16 cellular contexts compared by ENCODE assay signal in the genomic region with DNA sequence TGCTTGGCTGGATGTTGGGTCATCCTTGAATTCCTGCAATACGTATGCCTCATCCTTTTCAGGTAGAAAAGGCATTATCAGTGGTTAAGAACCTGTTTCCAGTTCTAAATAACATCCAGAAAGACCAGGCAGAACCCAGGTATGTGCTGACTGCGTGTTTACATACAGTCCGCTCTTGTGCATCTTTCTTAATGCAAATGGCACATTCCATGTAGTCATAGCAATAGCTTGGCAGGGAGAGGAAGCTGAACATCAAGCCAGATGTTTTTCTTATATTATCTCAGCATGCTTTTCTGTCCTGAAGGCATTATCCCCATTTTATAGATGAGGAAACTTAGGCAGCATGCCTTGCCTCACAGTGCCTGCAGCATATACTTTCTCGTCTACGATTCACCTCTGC. TPM values are rescaled to one million over a fixed set of nuclear protein-coding genes. Genes with fewer than 3 reads are reported as not detected.
DNase-seq lines count a peak whose midpoint lies in the region; ATAC-seq and TF ChIP-seq lines count a peak whose summit lies in the region.
"Had no signal": no experiment of that assay in that cellular context is flagged by ENCODE, and none has a peak within 500 bp of the region (broad histone marks: within the 10 kb centered on the region; RNA-seq: fewer than 3 reads in every experiment).

No MANE protein-coding gene starts in this region.

- no peak for ATAC-seq in activated T-cell treated with anti-CD3 and anti-CD28 coated beads, Interleukin-2, amount 50 U/mL, for 72 hours (replicated peaks in 1 of 2)
- no peak for ATAC-seq in GM19328 (IDR thresholded peaks at IDR 0.05; ENCODE audit: unreplicated experiment)
- ATAC-seq: stimulated activated effector memory CD8-positive, alpha-beta T cell treated with anti-CD3 and anti-CD28 coated beads, Interleukin-12 subunit alpha, Interleukin-12 subunit beta, amount 100 ng/mL, for 72 hours had no signal

- H3K27me3 Mint-ChIP-seq in HFFc6 (ENCODE audit: insufficient read depth) (no peaks in the 10 kb centered on the region), neural crest cell (ENCODE audit: low read depth) (no peaks in the 10 kb centered on the region)
- peaks cover 61% of the 10 kb centered on the region for H3K27me3 Mint-ChIP-seq in activated T-cell treated with anti-CD3 and anti-CD28 coated beads, Interleukin-2, amount 50 U/mL, for 72 hours (ENCODE audit: low read depth)

- H3K27ac ChIP-seq in coronary artery = no peak overlapping the region
- H3K27ac ChIP-seq: epithelial cell of prostate had no signal

- DNase-seq in AG10803 (ENCODE audit: low read depth) (peak; percentile 36), HFFc6 (no peak), coronary artery (ENCODE audit: low spot score) (no peak), neural crest cell (ENCODE audit: low read depth, low spot score) (no peak)
- DNase-seq in stimulated activated CD4-positive, alpha-beta T cell treated with anti-CD3 and anti-CD28 coated beads, Interleukin-4, amount 100 ng/mL, for 1 hour = no peak
- no peak for DNase-seq in activated T-cell treated with anti-CD3 and anti-CD28 coated beads, Interleukin-2, amount 50 U/mL, for 72 hours
- DNase-seq in activated CD4-positive, alpha-beta T cell treated with anti-CD3 and anti-CD28 coated beads, Interleukin-2, amount 50 U/mL, for 1 hour = no peak
- DNase-seq: activated naive CD4-positive, alpha-beta T cell treated with anti-CD3 and anti-CD28 coated beads, Interleukin-2, amount 50 U/mL, for 16 hours; NCI-H1092; NCI-H510A; SHP77; stimulated activated CD4-positive, alpha-beta T cell treated with anti-CD3 and anti-CD28 coated beads, Interleukin-2, amount 100 ng/mL, for 48 hours had no signal

- H3K9me3 Mint-ChIP-seq in HFFc6 (peaks cover 16% of the 10 kb centered on the region), neural crest cell (peaks cover 5% of the 10 kb centered on the region)
- no peaks in the 10 kb centered on the region for H3K9me3 Mint-ChIP-seq in activated T-cell treated with anti-CD3 and anti-CD28 coated beads, Interleukin-2, amount 50 U/mL, for 72 hours
- H3K9me3 Mint-ChIP-seq: central memory CD8-positive, alpha-beta T cell; stimulated activated effector memory CD8-positive, alpha-beta T cell treated with anti-CD3 and anti-CD28 coated beads, Interleukin-12 subunit alpha, Interleukin-12 subunit beta, amount 100 ng/mL, for 72 hours had no signal

- TF ChIP-seq CTCF in AG10803 (conservative IDR thresholded peaks at IDR 0.05; ENCODE audit: low read length) (no peak), HFFc6 (IDR thresholded peaks at IDR 0.05) (no peak), coronary artery (IDR thresholded peaks at IDR 0.05) (no peak), neural crest cell (conservative IDR thresholded peaks at IDR 0.05) (no peak)

- H3K36me3 Mint-ChIP-seq in HFFc6 (ENCODE audit: low read depth) (peaks cover 60% of the 10 kb centered on the region), neural crest cell (ENCODE audit: low read depth) (peaks cover 18% of the 10 kb centered on the region)
- H3K36me3 Mint-ChIP-seq in activated T-cell treated with anti-CD3 and anti-CD28 coated beads, Interleukin-2, amount 50 U/mL, for 72 hours (ENCODE audit: insufficient read depth in 2 of 2) = no peaks in the 10 kb centered on the region
- H3K36me3 Mint-ChIP-seq: stimulated activated effector memory CD8-positive, alpha-beta T cell treated with anti-CD3 and anti-CD28 coated beads, Interleukin-12 subunit alpha, Interleukin-12 subunit beta, amount 100 ng/mL, for 72 hours had no signal

- 0 out of 2 replicates have a peak overlapping the region, but pooled peaks have one; percentile 4 for H3K27ac Mint-ChIP-seq in HFFc6
- H3K27ac Mint-ChIP-seq in neural crest cell (ENCODE audit: unreplicated experiment) = no peak overlapping the region
- H3K27ac Mint-ChIP-seq in activated T-cell treated with anti-CD3 and anti-CD28 coated beads, Interleukin-2, amount 50 U/mL, for 72 hours = no peak overlapping the region
- H3K27ac Mint-ChIP-seq: stimulated activated effector memory CD8-positive, alpha-beta T cell treated with anti-CD3 and anti-CD28 coated beads, Interleukin-12 subunit alpha, Interleukin-12 subunit beta, amount 100 ng/mL, for 72 hours had no signal

- peaks cover 61% of the 10 kb centered on the region for H3K4me1 Mint-ChIP-seq in HFFc6 (ENCODE audit: low read depth)
- H3K4me1 Mint-ChIP-seq in neural crest cell = peaks cover 34% of the 10 kb centered on the region
- peaks cover 9% of the 10 kb centered on the region for H3K4me1 Mint-ChIP-seq in activated T-cell treated with anti-CD3 and anti-CD28 coated beads, Interleukin-2, amount 50 U/mL, for 72 hours (ENCODE audit: low read depth)
- H3K4me1 Mint-ChIP-seq: central memory CD8-positive, alpha-beta T cell; stimulated activated effector memory CD8-positive, alpha-beta T cell treated with anti-CD3 and anti-CD28 coated beads, Interleukin-12 subunit alpha, Interleukin-12 subunit beta, amount 100 ng/mL, for 72 hours had no signal

- H3K4me3 Mint-ChIP-seq in HFFc6 (peak overlapping the region; percentile 89), neural crest cell (peak overlapping the region; percentile 65)
- no peak overlapping the region for H3K4me3 Mint-ChIP-seq in activated T-cell treated with anti-CD3 and anti-CD28 coated beads, Interleukin-2, amount 50 U/mL, for 72 hours

- peak overlapping the region; percentile 85 for H3K4me3 ChIP-seq in AG10803 (ENCODE audit: low read length)
- peak overlapping the region; percentile 84 for H3K4me3 ChIP-seq in coronary artery

RNA-seq across cellular contexts. Expression of gene DCLK2, which starts 2.1 kb away (rescaled TPM):
- total RNA-seq in HFFc6 (2021; fragmentation: NEBNext Ultra II Directional; extraction: Animal tissue kit (Norgen Biotek cat#: 25700)) = 10 to 100 TPM; 36.7 to 53.7 (median 38.4) TPM
- total RNA-seq in neural crest cell = 29.2 and 30.1 TPM in 2 replicates
- total RNA-seq in activated T-cell treated with anti-CD3 and anti-CD28 coated beads, Interleukin-2, amount 50 U/mL, for 72 hours = under 1 TPM; 0.12 to 0.46 TPM

Comparison
In these comparisons a context has a peak if more than half of its experiments do, and no peak if none do; other contexts are left out.
1. H3K4me3 Mint-ChIP-seq: peak in HFFc6 (single experiment) and neural crest cell (single experiment); none in activated T-cell treated with anti-CD3 and anti-CD28 coated beads, Interleukin-2, amount 50 U/mL, for 72 hours (0 of 2).
2. RNA of gene DCLK2, which starts 2.1 kb away (total RNA-seq): 36.7 to 53.7 TPM in HFFc6 and 29.2 to 30.1 TPM in neural crest cell; 0.12 to 0.46 TPM in activated T-cell treated with anti-CD3 and anti-CD28 coated beads, Interleukin-2, amount 50 U/mL, for 72 hours; every median in the first group is over 10 times any median in the second.